In genomic region chr3:12135029-12135634, GRCh38 we compare ENCODE assay signal across 8 cellular contexts. TPM values are rescaled to one million over a fixed set of nuclear protein-coding genes. Genes with fewer than 3 reads are reported as not detected.
DNase-seq lines count a peak whose midpoint lies in the region; ATAC-seq and TF ChIP-seq lines count a peak whose summit lies in the region.

No MANE protein-coding gene starts in this region.

- TF ChIP-seq CTCF in astrocyte of the cerebellum (IDR thresholded peaks at IDR 0.05; ENCODE audit: low read depth, low read length, missing control alignments): peak; percentile 95

- DNase-seq in ELF-1 (ENCODE audit: low read depth, low spot score) (peak; percentile 76), HT-29 (ENCODE audit: low spot score) (peak; percentile 69), T-helper 2 cell (peak; percentile 13 to 68 (median 37)), astrocyte of the cerebellum (ENCODE audit: low read depth) (peak; percentile 37), hypothalamus (lab: John Stamatoyannopoulos, UW) (peak in 35 of 51 donors; percentile 5 to 72 (median 42))
- peak; percentile 65 for DNase-seq in stimulated activated CD4-positive, alpha-beta T cell treated with anti-CD3 and anti-CD28 coated beads, Interleukin-12 subunit alpha, Interleukin-12 subunit beta, amount 100 ng/mL, for 4 hours

- ATAC-seq in GM21390 (IDR thresholded peaks at IDR 0.05; ENCODE audit: unreplicated experiment) (peak; percentile 82), HG03108 (IDR thresholded peaks at IDR 0.05; ENCODE audit: unreplicated experiment) (no peak)

- in situ Hi-C loops in astrocyte of the cerebellum (cut with HindIII; ENCODE audit: low sequenced_read_pairs): loop anchor here (25.0 kb wide), 1 partner anchor 352 kb away; the partner anchor contains the start of gene TSEN2

- no peak overlapping the region for H3K4me3 ChIP-seq in astrocyte of the cerebellum (ENCODE audit: low read depth, low read length)

RNA-seq across cellular contexts. Expression of gene TIMP4, which starts 23.6 kb away (rescaled TPM):
- total RNA-seq in HT-29 (2014; rRNA removed; shearing (Covaris generic)): 2.7 and 3.8 TPM in 2 replicates
